In genomic region chr9:231625-232024, GRCh38 we compare ENCODE assay signal across 4 cellular contexts. TPM values are rescaled to one million over a fixed set of nuclear protein-coding genes. Genes with fewer than 3 reads are reported as not detected.
DNase-seq lines count a peak whose midpoint lies in the region; ATAC-seq, FAIRE-seq and TF ChIP-seq lines count a peak whose summit lies in the region.
"Not testable (repeated sequence)": the region's sequence is repeated elsewhere in the genome, so short reads cannot be mapped to it uniquely, and the experiment has no call there.
"Had no signal": no experiment of that assay in that cellular context is flagged by ENCODE, and none has a peak within 500 bp of the region (broad histone marks: within the 10 kb centered on the region; RNA-seq: fewer than 3 reads in every experiment).

No MANE protein-coding gene starts in this region.

- not testable (repeated sequence) for H2AFZ ChIP-seq in K562 (ENCODE audit: low read depth, low read length)

- TF ChIP-seq RAD21 in K562 (CRISPR knock-in tag; conservative IDR thresholded peaks at IDR 0.05 in 1 of 2, IDR thresholded peaks at IDR 0.05 in 1 of 2): not testable (repeated sequence)

- H3K27ac ChIP-seq in K562 (ENCODE audit: extremely low read depth, low read depth, low read length): not testable (repeated sequence)

- H3K27me3 ChIP-seq in K562 (ENCODE audit: control insufficient read depth in 2 of 2, insufficient read depth in 2 of 2, low read length in 2 of 2): not testable (repeated sequence)

- not testable (repeated sequence) for TF ChIP-seq EP300 in K562 (IDR thresholded peaks at IDR 0.05; ENCODE audit: low read length)

- H3K4me3 ChIP-seq in K562: not testable (repeated sequence)

- ATAC-seq in K562: not testable (repeated sequence)

- 50% methylated on average over 1 of the region's 1 CpG for WGBS in K562 (ENCODE audit: insufficient coverage, low coverage, missing lambda C conversion rate)

- H4K20me1 ChIP-seq in K562 (replicated peaks; ENCODE audit: control insufficient read depth, insufficient read depth, low read length): not testable (repeated sequence)

- not testable (repeated sequence) for TF ChIP-seq CTCF in K562 (IDR thresholded peaks at IDR 0.05 in 2 of 3, conservative IDR thresholded peaks at IDR 0.05 in 1 of 3; ENCODE audit: insufficient read depth in 2 of 3, low read depth in 1 of 3, low read length in 3 of 3)

- H3K9me3 ChIP-seq in K562 (replicated peaks; ENCODE audit: control insufficient read depth, insufficient read depth, low read depth, low read length): not testable (repeated sequence)

- not testable (repeated sequence) for H3K79me2 ChIP-seq in K562 (ENCODE audit: control insufficient read depth, insufficient read depth, low read length)

- FAIRE-seq in K562 (lab: Jason Lieb, UNC): not testable (repeated sequence)

- in situ Hi-C loops in K562 (cut with MboI): not testable (repeated sequence)

- not testable (repeated sequence) for BruUV-seq in K562 (replicated peaks; lab: Mats Ljungman, UMichigan)

- H3K4me2 ChIP-seq in K562 (ENCODE audit: insufficient read depth, low read length): not testable (repeated sequence)

- intact Hi-C loops in K562 (cut with micrococcal nuclease): not testable (repeated sequence)

- H3K9ac ChIP-seq in K562 (ENCODE audit: insufficient read depth in 1 of 2, low read depth in 2 of 2, low read length in 2 of 2): not testable (repeated sequence)

- not testable (repeated sequence) for H3K36me3 ChIP-seq in K562 (ENCODE audit: control insufficient read depth, insufficient read depth, low read length)

- CTCF ChIA-PET in K562 (lab: Yijun Ruan, JAX; ENCODE audit: low intra/inter-chr PET ratio): not testable (repeated sequence)

- not testable (repeated sequence) for TF ChIP-seq POLR2A in K562 (conservative IDR thresholded peaks at IDR 0.05)

- not testable (repeated sequence) for DNase-seq in K562 (ENCODE audit: extremely low read depth in 1 of 4, low spot score in 3 of 4)

- not testable (repeated sequence) for H3K4me1 ChIP-seq in K562 (replicated peaks in 1 of 2; ENCODE audit: control insufficient read depth in 2 of 2, insufficient read depth in 2 of 2, low read length in 2 of 2)

- POLR2A ChIA-PET in K562 (lab: Yijun Ruan, JAX): not testable (repeated sequence)

- not testable (repeated sequence) for H3K9me1 ChIP-seq in K562 (ENCODE audit: control insufficient read depth, insufficient read depth, low read length)

TF ChIP-seq in K562, 482 proteins besides CTCF, POLR2A, EP300 and RAD21:
- peak; percentile 86 for TF ChIP-seq MEIS2 (IDR thresholded peaks at IDR 0.05; ENCODE audit: partially characterized antibody)
- TF ChIP-seq PKNOX1 (IDR thresholded peaks at IDR 0.05): peak; percentile 70; the same call in 1 of the 2 replicates
- TF ChIP-seq SPI1 (IDR thresholded peaks at IDR 0.05; ENCODE audit: borderline replicate concordance, low read depth, low read length): 0 out of 2 replicates have a peak, but pooled peaks have one; percentile 30
- TF ChIP-seq PBX2 (CRISPR knock-in tag; IDR thresholded peaks at IDR 0.05; ENCODE audit: low read depth): not testable (repeated sequence)
- TF ChIP-seq PBX2 (tag; conservative IDR thresholded peaks at IDR 0.05; ENCODE audit: low read depth): peak; percentile 53
- peak; percentile 57; the same call in 1 of the 2 replicates for TF ChIP-seq SOX6 (IDR thresholded peaks at IDR 0.05)

RNA-seq across cellular contexts. Expression of gene DOCK8, which starts 17.0 kb away (rescaled TPM):
- total RNA-seq in K562 (2011; cell fraction: chromatin; rRNA removed; ENCODE audit: low replicate concordance): 66.2 and 95.4 TPM in 2 replicates
- 34.0 and 43.2 TPM in 2 replicates for total RNA-seq in K562 (2011; cell fraction: nucleolus; rRNA removed)
- total RNA-seq in K562 (2011; cell fraction: nucleoplasm; rRNA removed): 56.7 and 77.1 TPM in 2 replicates
- total RNA-seq in K562 (2014; rRNA removed) (25.1 and 33.4 TPM in 2 replicates), K562 (2014; rRNA removed; fragmentation: Illumina TruSeq; extraction: Trizol) (27.3 and 28.7 TPM in 2 replicates), K562 (2015; rRNA removed; fragmentation: Illumina TruSeq; extraction: Trizol) (32.4 and 34.3 TPM in 2 replicates), K562 (2021) (49.4 and 53.8 TPM in 2 replicates)
- polyA plus RNA-seq in K562 (2011; rRNA removed) (15.3 and 34.5 TPM in 2 replicates), K562 (2014; fragmentation: Illumina TruSeq; extraction: Trizol) (30.9 and 32.8 TPM in 2 replicates), K562 (2014; fragmentation: Nextera tagmentation; extraction: Ambion mirVana) (10 to 100 TPM; 14.4 to 14.5 TPM), K562 (2014; rRNA removed) (19.6 and 23.4 TPM in 2 replicates)
- 11.0 and 29.6 TPM in 2 replicates for polyA plus RNA-seq in K562 (2011; cell fraction: cytosol; rRNA removed)
- polyA plus RNA-seq in K562 (2011; cell fraction: nucleus; rRNA removed): 25.1 and 49.4 TPM in 2 replicates
- polyA plus RNA-seq in K562 (2012): 26.9 and 57.9 TPM in 2 replicates
- 33.3 and 80.3 TPM in 2 replicates for polyA minus RNA-seq in K562 (2011; rRNA and poly(A)+ RNA removed)
- polyA minus RNA-seq in K562 (2011; cell fraction: cytosol; rRNA and poly(A)+ RNA removed): 19.0 and 43.3 TPM in 2 replicates
- 32.4 and 104 TPM in 2 replicates for polyA minus RNA-seq in K562 (2011; cell fraction: nucleus; rRNA and poly(A)+ RNA removed)
- total RNA-seq: A172, A673 had no signal
- polyA plus RNA-seq: AG04450 had no signal

RNA-seq across cellular contexts. Expression of gene ZNG1A, which starts 52.8 kb away (rescaled TPM):
- total RNA-seq in K562 (2011; cell fraction: chromatin; rRNA removed; ENCODE audit: low replicate concordance): 30.2 and 116 TPM in 2 replicates
- total RNA-seq in K562 (2011; cell fraction: nucleolus; rRNA removed): 15.2 and 21.2 TPM in 2 replicates
- 67.6 and 130 TPM in 2 replicates for total RNA-seq in K562 (2011; cell fraction: nucleoplasm; rRNA removed)
- 17.6 and 20.7 TPM in 2 replicates for total RNA-seq in K562 (2014; rRNA removed)
- 43.4 and 50.2 TPM in 2 replicates for total RNA-seq in K562 (2014; rRNA removed; fragmentation: Illumina TruSeq; extraction: Trizol)
- 35.4 and 39.7 TPM in 2 replicates for total RNA-seq in K562 (2015; rRNA removed; fragmentation: Illumina TruSeq; extraction: Trizol)
- 29.0 and 30.1 TPM in 2 replicates for total RNA-seq in K562 (2021)
- polyA plus RNA-seq in K562 (2011; rRNA removed): 24.2 and 31.2 TPM in 2 replicates
- 5.3 and 14.7 TPM in 2 replicates for polyA plus RNA-seq in K562 (2011; cell fraction: cytosol; rRNA removed)
- polyA plus RNA-seq in K562 (2011; cell fraction: nucleus; rRNA removed): 20.5 and 29.9 TPM in 2 replicates
- 16.5 and 22.3 TPM in 2 replicates for polyA plus RNA-seq in K562 (2012)
- polyA plus RNA-seq in K562 (2014; fragmentation: Illumina TruSeq; extraction: Trizol): 37.1 and 41.7 TPM in 2 replicates
- 10 to 100 TPM; 78.1 to 90.6 TPM for polyA plus RNA-seq in K562 (2014; fragmentation: Nextera tagmentation; extraction: Ambion mirVana)
- 34.9 and 42.9 TPM in 2 replicates for polyA plus RNA-seq in K562 (2014; rRNA removed)
- polyA minus RNA-seq in K562 (2011; rRNA and poly(A)+ RNA removed): 32.6 and 38.3 TPM in 2 replicates
- 6.8 and 8.5 TPM in 2 replicates for polyA minus RNA-seq in K562 (2011; cell fraction: cytosol; rRNA and poly(A)+ RNA removed)
- 36.5 and 54.1 TPM in 2 replicates for polyA minus RNA-seq in K562 (2011; cell fraction: nucleus; rRNA and poly(A)+ RNA removed)
